ENCODE assay signal across 23 cellular contexts in genomic region chr9:38271666-38272241, GRCh38.
DNase-seq lines count a peak whose midpoint lies in the region; FAIRE-seq and TF ChIP-seq lines count a peak whose summit lies in the region.
"Had no signal": no experiment of that assay in that cellular context is flagged by ENCODE, and none has a peak within 500 bp of the region (broad histone marks: within the 10 kb centered on the region; RNA-seq: fewer than 3 reads in every experiment).

No MANE protein-coding gene starts in this region.

- H3K27me3 Mint-ChIP-seq in activated CD4-positive, alpha-beta memory T cell treated with anti-CD3 and anti-CD28 coated beads, Interleukin-2, amount 10 ng/mL, durations not matched to agents 7 days and 5 days: peaks cover 10% of the 10 kb centered on the region

- no peak overlapping the region for H3K18ac ChIP-seq in mesendoderm (ENCODE audit: low read length)

- peaks cover under 1% of the 10 kb centered on the region for H3K9me3 Mint-ChIP-seq in activated CD4-positive, alpha-beta memory T cell treated with anti-CD3 and anti-CD28 coated beads, Interleukin-2, amount 10 ng/mL, durations not matched to agents 7 days and 5 days

- no peak overlapping the region for H3K4ac ChIP-seq in mesendoderm (ENCODE audit: low read depth, low read length)

- H3K36me3 ChIP-seq in bronchial epithelial cell (ENCODE audit: control insufficient read depth, insufficient read depth, low read length) (no peaks in the 10 kb centered on the region), mesendoderm (ENCODE audit: control insufficient read depth, insufficient read depth, low read length) (no peaks in the 10 kb centered on the region), spleen (no peaks in the 10 kb centered on the region)
- H3K36me3 ChIP-seq: BE2C; BLaER1 treated with 17β-estradiol and CSF1 and Interleukin-3, amounts not matched to agents 10 nM and 100 nM; HAP-1 had no signal

- intact Hi-C loops in spleen (cut with DNase I; ENCODE audit: low total_unique reads): no loop called here

- H2AK5ac ChIP-seq in mesendoderm (ENCODE audit: low read length): no peak overlapping the region

- POLR2A ChIA-PET in activated CD4-positive, alpha-beta memory T cell treated with anti-CD3 and anti-CD28 coated beads, Interleukin-2, amount 10 ng/mL, durations not matched to agents 7 days and 5 days (lab: Charles Lee): no interaction called here

- no peak overlapping the region for H3K9ac ChIP-seq in mesendoderm (ENCODE audit: low read length)
- H3K9ac ChIP-seq: BLaER1 treated with 17β-estradiol and CSF1 and Interleukin-3, amounts not matched to agents 10 nM and 100 nM had no signal

- no peak overlapping the region for H2BK120ac ChIP-seq in mesendoderm (ENCODE audit: low read depth, low read length)

- no peaks in the 10 kb centered on the region for H3K4me1 Mint-ChIP-seq in activated CD4-positive, alpha-beta memory T cell treated with anti-CD3 and anti-CD28 coated beads, Interleukin-2, amount 10 ng/mL, durations not matched to agents 7 days and 5 days
- H3K4me1 Mint-ChIP-seq: CD4-positive, alpha-beta memory T cell had no signal

- no peak overlapping the region for H3K4me2 ChIP-seq in mesendoderm (ENCODE audit: low read length)
- H3K4me2 ChIP-seq: A549; BLaER1 treated with 17β-estradiol and CSF1 and Interleukin-3, amounts not matched to agents 10 nM and 100 nM had no signal

- peaks cover 0 to 9% (median 2%) of the 10 kb centered on the region in 8 donors for H3K9me3 ChIP-seq in spleen
- H3K9me3 ChIP-seq: A549, BE2C, HAP-1 had no signal

- peak overlapping the region; percentile 51 for H2BK5ac ChIP-seq in mesendoderm (ENCODE audit: low read length)

- no peak overlapping the region for H2BK15ac ChIP-seq in mesendoderm (replicated peaks; ENCODE audit: low read depth)

- no peak overlapping the region for H4K8ac ChIP-seq in mesendoderm (ENCODE audit: low read depth, low read length)

- WGBS in mesendoderm (ENCODE audit: extremely low coverage, insufficient coverage, low lambda C conversion rate): no CpG with 5 or more reads among the region's 3 CpGs
- 59 to 86% (median 73%) methylated on average over 3 of the region's 3 CpGs for WGBS in spleen, 5 donors

- no peak overlapping the region for H3K23ac ChIP-seq in mesendoderm (ENCODE audit: low read length)

- no peak overlapping the region for H4K5ac ChIP-seq in mesendoderm (ENCODE audit: low read length)

- H3K27ac ChIP-seq in mesendoderm (ENCODE audit: low read depth, low read length): no peak overlapping the region
- no peak overlapping the region for H3K27ac ChIP-seq in spleen
- H3K27ac ChIP-seq: A549; BLaER1 treated with 17β-estradiol and CSF1 and Interleukin-3, amounts not matched to agents 10 nM and 100 nM had no signal

- FAIRE-seq in bronchial epithelial cell (lab: Jason Lieb, UNC): peak; percentile 36
- FAIRE-seq: A549, GM12891, GM18507, H54 had no signal

- H3K56ac ChIP-seq in mesendoderm (ENCODE audit: low read length): no peak overlapping the region

- no peak overlapping the region for H3K27ac Mint-ChIP-seq in activated CD4-positive, alpha-beta memory T cell treated with anti-CD3 and anti-CD28 coated beads, Interleukin-2, amount 10 ng/mL, durations not matched to agents 7 days and 5 days

- DNase-seq in bronchial epithelial cell (ENCODE audit: low read depth) (no peak), mesendoderm (no peak), spleen (peak; percentile 12)
- DNase-seq in stimulated activated CD8-positive, alpha-beta memory T cell treated with anti-CD3 and anti-CD28 coated beads, Interleukin-4, amount 100 ng/mL, for 48 hours: no peak
- no peak for DNase-seq in activated CD4-positive, alpha-beta memory T cell treated with anti-CD3 and anti-CD28 coated beads, Interleukin-2, amount 10 ng/mL, durations not matched to agents 7 days and 5 days
- DNase-seq in activated naive CD4-positive, alpha-beta T cell treated with Interleukin-2 at 50 U/mL for 16 hours: no peak
- DNase-seq: 8988T; ACHN; AML-193; BE2C; Calu3; CD4-positive, alpha-beta memory T cell; COR-L47; DMS53; DMS79 treated with DMSO at 0.1 percent for 48 hours; GF-D8; GOT3 had no signal

- no peak for TF ChIP-seq POLR2A in spleen (IDR thresholded peaks at IDR 0.05)

- H3K27me3 ChIP-seq in bronchial epithelial cell (ENCODE audit: control insufficient read depth, insufficient read depth, low read length) (no peaks in the 10 kb centered on the region), mesendoderm (ENCODE audit: insufficient read depth, low read length, poor library complexity) (no peaks in the 10 kb centered on the region), spleen (replicated peaks in 1 of 7) (no peaks in the 10 kb centered on the region)
- H3K27me3 ChIP-seq: BE2C; BLaER1 treated with 17β-estradiol and CSF1 and Interleukin-3, amounts not matched to agents 10 nM and 100 nM had no signal

- CTCF ChIA-PET in activated CD4-positive, alpha-beta memory T cell treated with anti-CD3 and anti-CD28 coated beads, Interleukin-2, amount 10 ng/mL, durations not matched to agents 7 days and 5 days (lab: Charles Lee): no interaction called here

- H3K79me1 ChIP-seq in mesendoderm (ENCODE audit: low read length): no peaks in the 10 kb centered on the region

- TF ChIP-seq CTCF in bronchial epithelial cell (IDR thresholded peaks at IDR 0.05; ENCODE audit: insufficient read depth, low read length, severe bottlenecking) (no peak), spleen (IDR thresholded peaks at IDR 0.05 in 8 of 11, conservative IDR thresholded peaks at IDR 0.05 in 3 of 11) (no peak)

- peaks cover 7% of the 10 kb centered on the region for H3K4me1 ChIP-seq in mesendoderm (ENCODE audit: control insufficient read depth, low read depth, low read length)
- no peaks in the 10 kb centered on the region for H3K4me1 ChIP-seq in spleen
- H3K4me1 ChIP-seq: A549; BE2C; BLaER1 treated with 17β-estradiol and CSF1 and Interleukin-3, amounts not matched to agents 10 nM and 100 nM; HAP-1 had no signal

- H3K4me3 ChIP-seq in bronchial epithelial cell (ENCODE audit: low read depth, low read length) (no peak overlapping the region), mesendoderm (ENCODE audit: low read length) (no peak overlapping the region), spleen (no peak overlapping the region)
- H3K4me3 ChIP-seq: A549; BLaER1 treated with 17β-estradiol and CSF1 and Interleukin-3, amounts not matched to agents 10 nM and 100 nM; HAP-1 had no signal

- no peak overlapping the region for H3K4me3 Mint-ChIP-seq in activated CD4-positive, alpha-beta memory T cell treated with anti-CD3 and anti-CD28 coated beads, Interleukin-2, amount 10 ng/mL, durations not matched to agents 7 days and 5 days
- H3K4me3 Mint-ChIP-seq: CD4-positive, alpha-beta memory T cell had no signal

- H3K36me3 Mint-ChIP-seq in activated CD4-positive, alpha-beta memory T cell treated with anti-CD3 and anti-CD28 coated beads, Interleukin-2, amount 10 ng/mL, durations not matched to agents 7 days and 5 days (ENCODE audit: low read depth): no peaks in the 10 kb centered on the region
- H3K36me3 Mint-ChIP-seq: CD4-positive, alpha-beta memory T cell had no signal

- no peaks in the 10 kb centered on the region for H3K79me2 ChIP-seq in mesendoderm (ENCODE audit: control insufficient read depth, insufficient read depth, low read length)
